16 cellular contexts compared by ENCODE assay signal in genomic region chr21:41226853-41227252, GRCh38. TPM values are rescaled to one million over a fixed set of nuclear protein-coding genes. Genes with fewer than 3 reads are reported as not detected.
DNase-seq lines count a peak whose midpoint lies in the region; ATAC-seq and TF ChIP-seq lines count a peak whose summit lies in the region.
"Had no signal": no experiment of that assay in that cellular context is flagged by ENCODE, and none has a peak within 500 bp of the region (broad histone marks: within the 10 kb centered on the region; RNA-seq: fewer than 3 reads in every experiment).

No MANE protein-coding gene starts in this region.

- H3K4me3 ChIP-seq in mammary epithelial cell (replicated peaks in 1 of 3; ENCODE audit: insufficient read depth in 1 of 3, low read depth in 2 of 3, low read length in 3 of 3) (no peak overlapping the region), HEK293 (ENCODE audit: low read depth, low read length) (no peak overlapping the region), hepatocyte (no peak overlapping the region)
- H3K4me3 ChIP-seq: BLaER1, HAP-1 had no signal

- TF ChIP-seq CTCF in MCF 10A (IDR thresholded peaks at IDR 0.05; ENCODE audit: unreplicated experiment): no peak
- no peak for TF ChIP-seq CTCF in mammary epithelial cell (conservative IDR thresholded peaks at IDR 0.05 in 1 of 2, IDR thresholded peaks at IDR 0.05 in 1 of 2; ENCODE audit: extremely low read depth in 1 of 2, insufficient read depth in 1 of 2, low read depth in 1 of 2, low read length in 2 of 2)
- no peak for TF ChIP-seq CTCF in HEK293 (tag by site-specific recombination; IDR thresholded peaks at IDR 0.05)
- no peak for TF ChIP-seq CTCF in hepatocyte (IDR thresholded peaks at IDR 0.05; ENCODE audit: poor library complexity)

- H3K79me2 ChIP-seq in mammary epithelial cell (ENCODE audit: insufficient read depth, low read length) (peaks cover 37% of the 10 kb centered on the region), hepatocyte (no peaks in the 10 kb centered on the region)

- H3K27me3 ChIP-seq in mammary epithelial cell (ENCODE audit: insufficient read depth, low read length): no peaks in the 10 kb centered on the region
- no peaks in the 10 kb centered on the region for H3K27me3 ChIP-seq in hepatocyte
- H3K27me3 ChIP-seq: BLaER1 had no signal

- no peak overlapping the region for H3K4me2 ChIP-seq in mammary epithelial cell (ENCODE audit: insufficient read depth, low read depth, low read length)
- no peak overlapping the region for H3K4me2 ChIP-seq in hepatocyte
- H3K4me2 ChIP-seq: BLaER1 had no signal

- BruUV-seq in MCF 10A (replicated peaks; lab: Mats Ljungman, UMichigan): no TSS peak
- BruUV-seq in mammary epithelial cell (replicated peaks; lab: Mats Ljungman, UMichigan): no TSS peak

- no peaks in the 10 kb centered on the region for H3K4me1 ChIP-seq in mammary epithelial cell (ENCODE audit: insufficient read depth, low read length)
- no peaks in the 10 kb centered on the region for H3K4me1 ChIP-seq in HEK293 (ENCODE audit: control insufficient read depth, insufficient read depth, low read length)
- H3K4me1 ChIP-seq in hepatocyte (ENCODE audit: insufficient read depth): no peaks in the 10 kb centered on the region
- H3K4me1 ChIP-seq: Caco-2, HAP-1 had no signal

- no peak overlapping the region for H3K9ac ChIP-seq in mammary epithelial cell (ENCODE audit: insufficient read depth, low read length)
- H3K9ac ChIP-seq: BLaER1 had no signal

- peak overlapping the region; percentile 28 for H3K27ac Mint-ChIP-seq in MCF 10A (ENCODE audit: low read depth, unreplicated experiment)
- H3K27ac Mint-ChIP-seq: CD8-positive, alpha-beta memory T cell; HFFc6 had no signal

- H3K4me1 Mint-ChIP-seq in MCF 10A (ENCODE audit: insufficient read depth, unreplicated experiment): no peaks in the 10 kb centered on the region
- H3K4me1 Mint-ChIP-seq: CD8-positive, alpha-beta memory T cell had no signal

- H3K36me3 ChIP-seq in mammary epithelial cell (ENCODE audit: insufficient read depth, low read length) (peaks cover 7% of the 10 kb centered on the region), HEK293 (ENCODE audit: control insufficient read depth in 2 of 2, insufficient read depth in 1 of 2, low read length in 2 of 2) (peaks cover 0 to 4% of the 10 kb centered on the region in 2 experiments; a peak in 1 of 3 replicates), hepatocyte (replicated peaks; ENCODE audit: insufficient read depth, low read depth) (no peaks in the 10 kb centered on the region)
- H3K36me3 ChIP-seq: BLaER1, HAP-1 had no signal

- H3K27ac ChIP-seq in mammary epithelial cell (ENCODE audit: insufficient read depth, low read depth, low read length) (no peak overlapping the region), HEK293 (ENCODE audit: extremely low read depth, low read depth, low read length) (no peak overlapping the region), hepatocyte (peak overlapping the region; percentile 86)
- H3K27ac ChIP-seq: BLaER1 had no signal

- POLR2A ChIA-PET in MCF 10A (lab: Yijun Ruan, JAX) (no interaction called here), HEK293 (lab: Yijun Ruan, JAX) (no interaction called here)

- intact Hi-C loops in MCF 10A (cut with micrococcal nuclease): no loop called here
- intact Hi-C loops in mammary epithelial cell (cut with micrococcal nuclease): no loop called here
- intact Hi-C loops in sciatic nerve (cut with DNase I): no loop called here

- in situ Hi-C loops in mammary epithelial cell (cut with MboI; ENCODE audit: low sequenced_read_pairs in 2 of 2): no loop called here

- no peak for DNase-seq in MCF 10A (ENCODE audit: unreplicated experiment)
- DNase-seq in mammary epithelial cell: no peak
- DNase-seq in hepatocyte (ENCODE audit: low spot score): no peak
- DNase-seq in sciatic nerve (ENCODE audit: low spot score): peak; percentile 35
- DNase-seq in UCSD-AML1 (lab: John Stamatoyannopoulos, UW; ENCODE audit: unreplicated experiment): no peak
- DNase-seq: 8988T; AML-193; Caco-2; CD8-positive, alpha-beta memory T cell; GF-D8; GOT3; HFFc6 had no signal

- no peak overlapping the region for H3K4me3 Mint-ChIP-seq in MCF 10A (ENCODE audit: unreplicated experiment)
- H3K4me3 Mint-ChIP-seq: CD8-positive, alpha-beta memory T cell; HFFc6 had no signal

- no peak overlapping the region for H2AFZ ChIP-seq in mammary epithelial cell (ENCODE audit: low read depth, low read length)
- no peak overlapping the region for H2AFZ ChIP-seq in hepatocyte

- WGBS in mammary epithelial cell (ENCODE audit: low coverage, missing lambda C conversion rate): 91% methylated on average over 7 of the region's 8 CpGs
- WGBS in hepatocyte (ENCODE audit: low lambda C conversion rate, missing lambda C conversion rate): 96% methylated on average over 8 of the region's 8 CpGs

- dilution Hi-C loops in mammary epithelial cell (cut with HindIII; ENCODE audit: low sequenced_read_pairs): no loop called here

- CTCF ChIA-PET in MCF 10A (lab: Yijun Ruan, JAX) (interaction anchor here (0.6 to 1.7 kb wide), 3 partner anchors 56 to 591 kb away, joined by 4 to 6 read pairs (median 6); no protein-coding TSS in a partner anchor), mammary epithelial cell (lab: Charles Lee; ENCODE audit: low non-redundant PET) (no interaction called here), HEK293 (lab: Yijun Ruan, JAX) (interaction anchor here (0.8 kb wide), 1 partner anchor 104 kb away, joined by 3 read pairs; no protein-coding TSS in a partner anchor)

- H3K9me3 Mint-ChIP-seq in MCF 10A (ENCODE audit: unreplicated experiment): no peaks in the 10 kb centered on the region

- H4K20me1 ChIP-seq in mammary epithelial cell (ENCODE audit: insufficient read depth, low read length) (no peaks in the 10 kb centered on the region), hepatocyte (ENCODE audit: insufficient read depth, poor library complexity, severe bottlenecking) (no peaks in the 10 kb centered on the region)
- H4K20me1 ChIP-seq: BLaER1 had no signal

- H3K36me3 Mint-ChIP-seq in MCF 10A (ENCODE audit: insufficient read depth, unreplicated experiment): peaks cover 21% of the 10 kb centered on the region
- H3K36me3 Mint-ChIP-seq: CD8-positive, alpha-beta memory T cell had no signal

- H3K27me3 Mint-ChIP-seq in MCF 10A (ENCODE audit: insufficient read depth, unreplicated experiment): no peaks in the 10 kb centered on the region

- H3K9me3 ChIP-seq in mammary epithelial cell (replicated peaks; ENCODE audit: insufficient read depth, low read length) (no peaks in the 10 kb centered on the region), HEK293 (ENCODE audit: control insufficient read depth, insufficient read depth, low read depth, low read length) (no peaks in the 10 kb centered on the region), hepatocyte (ENCODE audit: low read depth) (no peaks in the 10 kb centered on the region)
- H3K9me3 ChIP-seq: BLaER1, Caco-2, HAP-1 had no signal

- ATAC-seq in sciatic nerve: no peak
- no peak for ATAC-seq in GM19351 (IDR thresholded peaks at IDR 0.05; ENCODE audit: unreplicated experiment)

- no peaks in the 10 kb centered on the region for H3K9me2 ChIP-seq in hepatocyte (replicated peaks; ENCODE audit: insufficient read depth)

TF ChIP-seq in HEK293, 187 proteins besides CTCF, POLR2A, EP300 and RAD21:
- TF ChIP-seq GLIS1 (tag by site-specific recombination; IDR thresholded peaks at IDR 0.05): peak; percentile 72
- no peak for TF ChIP-seq ZNF341 (tag by site-specific recombination; IDR thresholded peaks at IDR 0.05; ENCODE audit: low read depth)
TF ChIP-seq in HEK293: peak in this region for 1.

RNA-seq across cellular contexts. Expression of gene BACE2, which starts 58.9 kb away (rescaled TPM):
- total RNA-seq in MCF 10A (2022): 21.3 and 22.0 TPM in 2 replicates
- 100 to 1,000 TPM in 1 of 2 donors, 10 to 100 TPM in 1; 84.4 to 128 TPM for total RNA-seq in mammary epithelial cell
- 150 TPM for polyA plus RNA-seq in mammary epithelial cell
- polyA minus RNA-seq in mammary epithelial cell: 102 TPM
- total RNA-seq in hepatocyte: 28.4 and 34.6 TPM in 2 replicates
- polyA plus RNA-seq in hepatocyte: 35.6 and 37.0 TPM in 2 replicates
- 103 TPM for total RNA-seq in sciatic nerve
